In genomic region chr1:182699673-182700350, GRCh38 we compare ENCODE assay signal across 11 cellular contexts. TPM values are rescaled to one million over a fixed set of nuclear protein-coding genes. Genes with fewer than 3 reads are reported as not detected.
DNase-seq lines count a peak whose midpoint lies in the region; ATAC-seq, FAIRE-seq and TF ChIP-seq lines count a peak whose summit lies in the region.
"Had no signal": no experiment of that assay in that cellular context is flagged by ENCODE, and none has a peak within 500 bp of the region (broad histone marks: within the 10 kb centered on the region; RNA-seq: fewer than 3 reads in every experiment).

No MANE protein-coding gene starts in this region.

- peak overlapping the region; percentile 9 for H2AK9ac ChIP-seq in IMR-90 (replicated peaks; ENCODE audit: low read depth, low read length, poor library complexity)

- H3K18ac ChIP-seq in IMR-90 (ENCODE audit: low read depth, low read length) = no peak overlapping the region

- no peak overlapping the region for H2BK5ac ChIP-seq in IMR-90 (ENCODE audit: low read depth, low read length, poor library complexity, severe bottlenecking)

- H3K56ac ChIP-seq in IMR-90 (ENCODE audit: extremely low read depth, insufficient read depth, low read length) = no peak overlapping the region

- no peak for TF ChIP-seq POLR2A in IMR-90 (IDR thresholded peaks at IDR 0.05; ENCODE audit: low read depth, low read length)

- in situ Hi-C loops in IMR-90 (cut with MboI; ENCODE audit: low sequenced_read_pairs) = no loop called here

- H3K9me3 ChIP-seq in IMR-90 (ENCODE audit: control insufficient read depth, insufficient read depth, low read length) (no peaks in the 10 kb centered on the region), WERI-Rb-1 (ENCODE audit: severe bottlenecking) (no peaks in the 10 kb centered on the region), left ventricle myocardium inferior (replicated peaks) (no peaks in the 10 kb centered on the region), skeletal muscle satellite cell (replicated peaks; ENCODE audit: low read length) (no peaks in the 10 kb centered on the region)

- H4K91ac ChIP-seq in IMR-90 (ENCODE audit: insufficient read depth, low read depth, low read length) = no peak overlapping the region

- no peak for DNase-seq in IMR-90
- peak; percentile 38 for DNase-seq in WERI-Rb-1
- no peak for DNase-seq in left ventricle myocardium inferior
- no peak for DNase-seq in SHP77 (lab: John Stamatoyannopoulos, UW)
- DNase-seq in left colon = no peak
- DNase-seq in HTR-8/SVneo (ENCODE audit: insufficient read length, low spot score) = no peak
- DNase-seq in NCI-H2081 treated with DMSO at 0.1 percent for 48 hours (lab: John Stamatoyannopoulos, UW) = no peak
- DNase-seq: Kasumi-1 had no signal

- no peaks in the 10 kb centered on the region for H3K36me3 ChIP-seq in IMR-90 (ENCODE audit: control insufficient read depth, insufficient read depth, low read length)
- H3K36me3 ChIP-seq in WERI-Rb-1 = no peaks in the 10 kb centered on the region
- no peaks in the 10 kb centered on the region for H3K36me3 ChIP-seq in left ventricle myocardium inferior
- H3K36me3 ChIP-seq in skeletal muscle satellite cell (ENCODE audit: insufficient read depth, low read length) = no peaks in the 10 kb centered on the region

- 19% methylated on average over 8 of the region's 23 CpGs; no CpG with 5 or more reads in 1 of the 2 experiments for WGBS in IMR-90 (ENCODE audit: extremely low coverage in 2 of 2, insufficient read length in 1 of 2), 2 experiments

- no peaks in the 10 kb centered on the region for H3K79me1 ChIP-seq in IMR-90 (ENCODE audit: low read depth in 1 of 2, low read length in 2 of 2)

- H4K20me1 ChIP-seq in IMR-90 (ENCODE audit: insufficient read depth, low read length) = no peaks in the 10 kb centered on the region

- no peak overlapping the region for H3K23ac ChIP-seq in IMR-90 (ENCODE audit: low read depth, low read length)

- CTCF ChIA-PET in IMR-90 (lab: Yijun Ruan, JAX) = interaction anchor here (0.6 kb wide), 1 partner anchor 9 kb away, joined by 3 read pairs; no protein-coding TSS in a partner anchor

- H3K27me3 ChIP-seq in IMR-90 (ENCODE audit: control insufficient read depth, insufficient read depth, low read length) = peaks cover 8% of the 10 kb centered on the region
- H3K27me3 ChIP-seq in WERI-Rb-1 (ENCODE audit: insufficient read depth, low read depth, severe bottlenecking) = no peaks in the 10 kb centered on the region
- H3K27me3 ChIP-seq in left ventricle myocardium inferior (ENCODE audit: low read depth) = no peaks in the 10 kb centered on the region
- H3K27me3 ChIP-seq in skeletal muscle satellite cell (ENCODE audit: control insufficient read depth, insufficient read depth, low read length) = peaks cover 22% of the 10 kb centered on the region

- no peak for TF ChIP-seq RAD21 in IMR-90 (IDR thresholded peaks at IDR 0.05; ENCODE audit: low read length)

- H2BK20ac ChIP-seq in IMR-90 (ENCODE audit: low read depth, low read length) = no peak overlapping the region

- H3K4me1 ChIP-seq in IMR-90 (ENCODE audit: control insufficient read depth, insufficient read depth, low read length) (no peaks in the 10 kb centered on the region), left ventricle myocardium inferior (peaks cover 35% of the 10 kb centered on the region), skeletal muscle satellite cell (ENCODE audit: control insufficient read depth, insufficient read depth, low read length) (peaks cover 9% of the 10 kb centered on the region)

- POLR2A ChIA-PET in IMR-90 (lab: Charles Lee; ENCODE audit: unreplicated experiment) = interaction anchor here (0.5 kb wide), 1 partner anchor 17 kb away, joined by 13 read pairs; no protein-coding TSS in a partner anchor

- H3K4me3 ChIP-seq in IMR-90 (ENCODE audit: insufficient read depth, low read depth, low read length) (no peak overlapping the region), WERI-Rb-1 (ENCODE audit: low read depth, low read length) (no peak overlapping the region), left ventricle myocardium inferior (no peak overlapping the region), skeletal muscle satellite cell (ENCODE audit: low read length) (peak overlapping the region; percentile 60)

- intact Hi-C loops in IMR-90 (cut with micrococcal nuclease) = no loop called here
- intact Hi-C loops in left ventricle myocardium inferior (cut with micrococcal nuclease) = no loop called here
- intact Hi-C loops in left colon (cut with DNase I, micrococcal nuclease) = no loop called here

- dilution Hi-C loops in IMR-90 (cut with HindIII; ENCODE audit: low sequenced_read_pairs, unreplicated experiment) = no loop called here

- TF ChIP-seq CTCF in IMR-90 (conservative IDR thresholded peaks at IDR 0.05; ENCODE audit: low read depth, low read length) = no peak
- no peak for TF ChIP-seq CTCF in WERI-Rb-1 (IDR thresholded peaks at IDR 0.05; ENCODE audit: low read depth, low read length)
- no peak for TF ChIP-seq CTCF in left ventricle myocardium inferior (IDR thresholded peaks at IDR 0.05; ENCODE audit: borderline replicate concordance)

- H3K14ac ChIP-seq in IMR-90 (replicated peaks; ENCODE audit: low read depth, low read length) = no peak overlapping the region

- no peak overlapping the region for H2BK120ac ChIP-seq in IMR-90 (ENCODE audit: low read depth, low read length)

- FAIRE-seq in HTR-8/SVneo (lab: Jason Lieb, UNC) = no peak

- H4K8ac ChIP-seq in IMR-90 (ENCODE audit: low read depth in 2 of 2, low read length in 2 of 2) = no peak overlapping the region

- H3K27ac ChIP-seq in IMR-90 (ENCODE audit: insufficient read depth, low read length) (no peak overlapping the region), WERI-Rb-1 (no peak overlapping the region), left ventricle myocardium inferior (replicated peaks) (peak overlapping the region; percentile 28)

- H2AK5ac ChIP-seq in IMR-90 (ENCODE audit: low read depth, low read length) = no peak overlapping the region

- no TSS peak for BruUV-seq in IMR-90 (replicated peaks; lab: Mats Ljungman, UMichigan)

- H3K9me1 ChIP-seq in IMR-90 (ENCODE audit: insufficient read depth, low read length) = no peaks in the 10 kb centered on the region

- no peak overlapping the region for H2BK15ac ChIP-seq in IMR-90 (ENCODE audit: low read depth, low read length)

- ATAC-seq in IMR-90 (ENCODE audit: low read depth) = no peak
- no peak for ATAC-seq in left colon

- H3K4me2 ChIP-seq in IMR-90 (ENCODE audit: low read depth, low read length) (no peak overlapping the region), skeletal muscle satellite cell (ENCODE audit: low read length) (peak overlapping the region; percentile 80)

- H4K5ac ChIP-seq in IMR-90 (ENCODE audit: low read depth, low read length) = no peak overlapping the region

- no peak overlapping the region for H3K4ac ChIP-seq in IMR-90 (ENCODE audit: low read depth, low read length)

- H2AFZ ChIP-seq in IMR-90 (replicated peaks; ENCODE audit: low read length, poor library complexity) = peak overlapping the region; percentile 40

- no peak overlapping the region for H3K9ac ChIP-seq in IMR-90 (ENCODE audit: low read depth, low read length)
- no peak overlapping the region for H3K9ac ChIP-seq in skeletal muscle satellite cell (ENCODE audit: low read depth, low read length)

TF ChIP-seq in IMR-90, 13 proteins besides CTCF, POLR2A, EP300 and RAD21:
- TF ChIP-seq BHLHE40 (IDR thresholded peaks at IDR 0.05; ENCODE audit: low read depth, low read length) (no peak), RFX5 (IDR thresholded peaks at IDR 0.05; ENCODE audit: low read depth, low read length) (no peak), NFE2L2 (IDR thresholded peaks at IDR 0.05; ENCODE audit: low read depth, low read length) (no peak), MAZ (IDR thresholded peaks at IDR 0.05; ENCODE audit: borderline replicate concordance, low read depth, low read length) (no peak), USF2 (IDR thresholded peaks at IDR 0.05; ENCODE audit: low read depth, low read length) (no peak), CHD1 (IDR thresholded peaks at IDR 0.05; ENCODE audit: low read depth, low read length) (no peak), RCOR1 (IDR thresholded peaks at IDR 0.05; ENCODE audit: insufficient replicate concordance, low read length) (no peak)

RNA-seq across cellular contexts. Expression of gene RGS8, which starts 15.4 kb away (rescaled TPM):
- total RNA-seq in IMR-90 (2012; rRNA removed) (not detected in 2 replicates), left ventricle myocardium inferior (0.05 TPM), left colon (not detected)
- polyA plus RNA-seq in IMR-90 (2012; rRNA removed) = not detected in 2 replicates
- polyA plus RNA-seq in IMR-90 (2012; cell fraction: cytosol; rRNA removed) = not detected in 2 replicates
- polyA plus RNA-seq in IMR-90 (2012; cell fraction: nucleus; rRNA removed; ENCODE audit: low replicate concordance) = not detected in 2 replicates
- not detected in 2 replicates for total RNA-seq in skeletal muscle satellite cell (2012; rRNA removed)
- total RNA-seq: Daoy, fibroblast of villous mesenchyme had no signal
